ENCODE assay signal across 7 cellular contexts in the genomic region with DNA sequence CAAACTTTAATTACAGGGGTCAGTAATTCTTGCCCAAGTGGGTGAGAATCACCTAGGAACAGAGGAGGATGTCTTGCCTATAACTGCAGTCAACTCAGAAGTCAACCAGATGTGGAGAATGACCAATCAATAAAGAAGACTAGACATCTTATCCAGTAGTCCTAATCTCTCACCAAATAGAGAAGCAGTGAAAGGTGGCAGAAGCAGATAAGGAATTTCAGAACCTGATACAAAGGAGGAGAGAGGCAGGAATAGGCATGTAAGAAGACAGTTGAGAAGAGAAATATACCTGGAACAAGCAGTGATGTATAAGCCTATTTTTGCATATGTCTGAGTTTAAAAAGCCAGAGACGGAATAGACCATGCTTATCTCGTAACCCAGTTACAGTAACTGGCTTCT.
"Had no signal": no experiment of that assay in that cellular context is flagged by ENCODE, and none has a peak within 500 bp of the region (broad histone marks: within the 10 kb centered on the region; RNA-seq: fewer than 3 reads in every experiment).

No MANE protein-coding gene starts in this region.

- H3K27ac ChIP-seq: HL-60 had no signal

- H2AFZ ChIP-seq: GM23338 had no signal

- DNase-seq: H9, HCEC 1CT had no signal

- H3K4me2 ChIP-seq: GM23338 had no signal

- H3K4me3 ChIP-seq: GM23338 had no signal

- ATAC-seq: GM23338, HepG2 had no signal

- FAIRE-seq: H1, H54, HepG2 had no signal
